In the genomic region with DNA sequence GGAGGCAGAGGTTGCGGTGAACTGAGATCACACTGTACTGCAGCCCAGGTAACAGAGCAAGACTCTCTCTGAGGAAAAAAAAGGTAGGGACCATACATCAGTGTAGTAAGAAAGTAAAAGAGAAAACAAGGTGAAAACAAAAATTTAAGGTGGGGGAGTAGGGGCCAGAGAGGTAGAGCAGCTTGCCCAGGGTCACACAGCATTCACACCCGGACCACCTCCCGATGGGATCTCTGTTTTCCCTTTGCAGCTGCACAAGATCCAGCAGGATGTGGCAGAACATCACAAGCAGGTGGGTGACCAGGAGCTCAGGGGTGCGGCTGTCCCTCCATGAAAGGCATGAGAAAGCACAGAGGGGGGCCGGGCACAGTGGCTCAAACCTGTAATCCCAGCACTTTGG, we compare ENCODE assay signal across 3 cellular contexts.
TF ChIP-seq lines count a peak whose summit lies in the region.

No MANE protein-coding gene starts in this region.

TF ChIP-seq in A549, 52 proteins besides CTCF, POLR2A, EP300 and RAD21:
- TF ChIP-seq CHD4 (IDR thresholded peaks at IDR 0.05; ENCODE audit: borderline replicate concordance) (no peak), E2F6 (IDR thresholded peaks at IDR 0.05; ENCODE audit: borderline replicate concordance, low read depth) (no peak), SREBF2 (IDR thresholded peaks at IDR 0.05) (no peak), ZFP36 (IDR thresholded peaks at IDR 0.05; ENCODE audit: borderline replicate concordance, partially characterized antibody) (peak; percentile 25)
- TF ChIP-seq, protein P1, sequence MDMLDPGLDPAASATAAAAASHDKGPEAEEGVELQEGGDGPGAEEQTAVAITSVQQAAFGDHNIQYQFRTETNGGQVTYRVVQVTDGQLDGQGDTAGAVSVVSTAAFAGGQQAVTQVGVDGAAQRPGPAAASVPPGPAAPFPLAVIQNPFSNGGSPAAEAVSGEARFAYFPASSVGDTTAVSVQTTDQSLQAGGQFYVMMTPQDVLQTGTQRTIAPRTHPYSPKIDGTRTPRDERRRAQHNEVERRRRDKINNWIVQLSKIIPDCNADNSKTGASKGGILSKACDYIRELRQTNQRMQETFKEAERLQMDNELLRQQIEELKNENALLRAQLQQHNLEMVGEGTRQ (IDR thresholded peaks at IDR 0.05): no peak

TF ChIP-seq in GM23338, 12 proteins besides CTCF, POLR2A, EP300 and RAD21:
- TF ChIP-seq ETS1 (IDR thresholded peaks at IDR 0.05) (no peak), POLR2AphosphoS5 (IDR thresholded peaks at IDR 0.05; ENCODE audit: low read depth) (no peak)

TF ChIP-seq in H1, 55 proteins besides CTCF, POLR2A, EP300 and RAD21:
- TF ChIP-seq KDM1A (IDR thresholded peaks at IDR 0.05; ENCODE audit: borderline replicate concordance, low read length) (peak; percentile 31; the same call in 1 of the 2 replicates), CHD2 (IDR thresholded peaks at IDR 0.05; ENCODE audit: low read length) (no peak)
